9 cellular contexts compared by ENCODE assay signal in the genomic region with DNA sequence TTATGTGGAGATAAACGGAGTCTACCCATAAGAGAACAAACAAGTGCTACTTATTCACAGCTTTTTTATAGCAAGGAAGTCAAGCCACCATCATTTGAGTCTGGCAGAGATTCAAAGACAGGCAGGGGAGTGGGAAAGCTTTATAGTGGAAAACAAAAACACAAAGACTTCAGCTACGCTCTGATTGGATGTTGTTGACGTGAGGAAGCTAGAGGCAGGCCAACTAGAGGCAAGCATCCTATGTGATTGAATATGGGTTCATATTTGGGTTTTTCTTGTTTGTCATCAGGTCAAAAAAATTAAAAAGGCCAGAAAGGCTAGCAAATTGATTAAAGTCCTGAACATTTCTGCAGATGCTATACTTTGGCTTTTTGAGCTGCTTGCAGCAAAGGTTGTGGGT. TPM values are rescaled to one million over a fixed set of nuclear protein-coding genes. Genes with fewer than 3 reads are reported as not detected.
DNase-seq lines count a peak whose midpoint lies in the region; TF ChIP-seq lines count a peak whose summit lies in the region.
"Had no signal": no experiment of that assay in that cellular context is flagged by ENCODE, and none has a peak within 500 bp of the region (broad histone marks: within the 10 kb centered on the region; RNA-seq: fewer than 3 reads in every experiment).

No MANE protein-coding gene starts in this region.

- H3K9me3 ChIP-seq in DOHH2 (ENCODE audit: control insufficient read depth, insufficient read depth, low read length) (no peaks in the 10 kb centered on the region), MG63 (no peaks in the 10 kb centered on the region), right atrium auricular region (peaks cover 0 to 15% of the 10 kb centered on the region in 2 donors)
- H3K9me3 ChIP-seq: Peyer's patch had no signal

- H3K4me1 ChIP-seq in DOHH2 (ENCODE audit: control insufficient read depth, low read length) (no peaks in the 10 kb centered on the region), right atrium auricular region (no peaks in the 10 kb centered on the region)
- H3K4me1 ChIP-seq: Peyer's patch had no signal

- CTCF ChIA-PET in HEK293T (lab: Yijun Ruan, JAX) = interaction anchor here (0.6 to 1.2 kb wide), 2 partner anchors 45 to 264 kb away, joined by 3 to 4 read pairs; no protein-coding TSS in a partner anchor

- no peaks in the 10 kb centered on the region for H3F3A ChIP-seq in DOHH2 (ENCODE audit: control insufficient read depth, insufficient read depth)

- peaks cover 6% of the 10 kb centered on the region for H3K36me3 Mint-ChIP-seq in neural crest cell (ENCODE audit: low read depth)

- H4K20me1 ChIP-seq in DOHH2 (ENCODE audit: control insufficient read depth, insufficient read depth, low read depth, low read length) = no peaks in the 10 kb centered on the region

- H3K9me2 ChIP-seq in DOHH2 (replicated peaks; ENCODE audit: control insufficient read depth, low read length) = no peaks in the 10 kb centered on the region

- H3K4me2 ChIP-seq in DOHH2 (ENCODE audit: low read length) = peak overlapping the region; percentile 61; the same call in 1 of the 2 replicates

- DNase-seq in MG63 (no peak), brain microvascular endothelial cell (peak; percentile 5), neural crest cell (ENCODE audit: low read depth, low spot score) (no peak), OCI-M1 (lab: John Stamatoyannopoulos, UW) (no peak), right atrium auricular region (ENCODE audit: low spot score) (no peak), HEK293T (ENCODE audit: extremely low spot score) (no peak)

- H3K4me3 Mint-ChIP-seq in neural crest cell = peak overlapping the region; percentile 93

- no peak overlapping the region; the same call in 1 of the 2 replicates for H3K4me3 ChIP-seq in DOHH2 (ENCODE audit: low read length)
- peak overlapping the region; percentile 64 for H3K4me3 ChIP-seq in MG63
- H3K4me3 ChIP-seq in brain microvascular endothelial cell (ENCODE audit: low read depth, low read length) = peak overlapping the region; percentile 77
- no peak overlapping the region for H3K4me3 ChIP-seq in right atrium auricular region

- H3K27ac Mint-ChIP-seq in neural crest cell (ENCODE audit: unreplicated experiment) = no peak overlapping the region
- H3K27ac Mint-ChIP-seq: activated naive CD4-positive, alpha-beta T cell treated with anti-CD3 and anti-CD28 coated beads for 36 hours had no signal

- H3K27me3 Mint-ChIP-seq in neural crest cell (ENCODE audit: low read depth) = peaks cover 9% of the 10 kb centered on the region

- TF ChIP-seq CTCF in DOHH2 (IDR thresholded peaks at IDR 0.05; ENCODE audit: low read depth, low read length, poor library complexity, severe bottlenecking) (no peak), brain microvascular endothelial cell (IDR thresholded peaks at IDR 0.05; ENCODE audit: low read depth, low read length, missing control alignments) (no peak), neural crest cell (conservative IDR thresholded peaks at IDR 0.05) (no peak), right atrium auricular region (IDR thresholded peaks at IDR 0.05) (no peak)

- H3K9me3 Mint-ChIP-seq in neural crest cell = peaks cover 10% of the 10 kb centered on the region
- H3K9me3 Mint-ChIP-seq: activated naive CD4-positive, alpha-beta T cell treated with anti-CD3 and anti-CD28 coated beads for 36 hours had no signal

- H3K27me3 ChIP-seq in DOHH2 (ENCODE audit: control insufficient read depth, low read length) = 0 out of 2 replicates have a peak, but pooled peaks cover 2% of the 10 kb centered on the region
- no peaks in the 10 kb centered on the region for H3K27me3 ChIP-seq in MG63
- no peaks in the 10 kb centered on the region for H3K27me3 ChIP-seq in brain microvascular endothelial cell (replicated peaks)
- no peaks in the 10 kb centered on the region for H3K27me3 ChIP-seq in right atrium auricular region
- H3K27me3 ChIP-seq: Peyer's patch had no signal

- no peaks in the 10 kb centered on the region for H3K36me3 ChIP-seq in DOHH2 (ENCODE audit: control insufficient read depth, low read length)
- H3K36me3 ChIP-seq in MG63 = peaks cover 11% of the 10 kb centered on the region
- no peaks in the 10 kb centered on the region for H3K36me3 ChIP-seq in brain microvascular endothelial cell (replicated peaks)
- no peaks in the 10 kb centered on the region for H3K36me3 ChIP-seq in right atrium auricular region
- H3K36me3 ChIP-seq: Peyer's patch had no signal

- in situ Hi-C loops in brain microvascular endothelial cell (cut with HindIII; ENCODE audit: low pct_ligation_motif_present, low sequenced_read_pairs) = no loop called here

- H3K4me1 Mint-ChIP-seq in neural crest cell = peaks cover 14% of the 10 kb centered on the region

- no peak overlapping the region for H3K27ac ChIP-seq in DOHH2 (ENCODE audit: low read depth, low read length)
- no peak overlapping the region for H3K27ac ChIP-seq in brain microvascular endothelial cell
- peak overlapping the region in 1 of 2 donors; percentile 90 for H3K27ac ChIP-seq in right atrium auricular region

- POLR2A ChIA-PET in HEK293T (lab: Yijun Ruan, JAX) = interaction anchor here (0.9 to 2.9 kb wide), 2 partner anchors 45 to 67 kb away, joined by 3 to 14 read pairs; a partner anchor contains a TSS

- no peaks in the 10 kb centered on the region for H3K79me2 ChIP-seq in DOHH2 (ENCODE audit: control insufficient read depth, low read length)

TF ChIP-seq in HEK293T, 16 proteins besides CTCF, POLR2A, EP300 and RAD21:
- TF ChIP-seq TARDBP (IDR thresholded peaks at IDR 0.05) = no peak
- no peak for TF ChIP-seq HDGF (IDR thresholded peaks at IDR 0.05; ENCODE audit: borderline replicate concordance)
- TF ChIP-seq SUZ12 (IDR thresholded peaks at IDR 0.05) = no peak
- no peak for TF ChIP-seq CTBP1 (IDR thresholded peaks at IDR 0.05; ENCODE audit: borderline replicate concordance)
- no peak for TF ChIP-seq FOXM1 (IDR thresholded peaks at IDR 0.05; ENCODE audit: borderline replicate concordance)
- no peak for TF ChIP-seq ARNT (IDR thresholded peaks at IDR 0.05)
- TF ChIP-seq SP1 (IDR thresholded peaks at IDR 0.05) = no peak
- TF ChIP-seq LEF1 (IDR thresholded peaks at IDR 0.05; ENCODE audit: borderline replicate concordance) = no peak
- TF ChIP-seq L3MBTL2 (conservative IDR thresholded peaks at IDR 0.05) = no peak
- no peak for TF ChIP-seq ZNF384 (IDR thresholded peaks at IDR 0.05)
- no peak for TF ChIP-seq ELF4 (IDR thresholded peaks at IDR 0.05)
- no peak for TF ChIP-seq FOXK2 (IDR thresholded peaks at IDR 0.05)
- TF ChIP-seq BHLHE40 (IDR thresholded peaks at IDR 0.05; ENCODE audit: borderline replicate concordance) = no peak
- no peak for TF ChIP-seq NFRKB (IDR thresholded peaks at IDR 0.05)
- TF ChIP-seq, protein P1, sequence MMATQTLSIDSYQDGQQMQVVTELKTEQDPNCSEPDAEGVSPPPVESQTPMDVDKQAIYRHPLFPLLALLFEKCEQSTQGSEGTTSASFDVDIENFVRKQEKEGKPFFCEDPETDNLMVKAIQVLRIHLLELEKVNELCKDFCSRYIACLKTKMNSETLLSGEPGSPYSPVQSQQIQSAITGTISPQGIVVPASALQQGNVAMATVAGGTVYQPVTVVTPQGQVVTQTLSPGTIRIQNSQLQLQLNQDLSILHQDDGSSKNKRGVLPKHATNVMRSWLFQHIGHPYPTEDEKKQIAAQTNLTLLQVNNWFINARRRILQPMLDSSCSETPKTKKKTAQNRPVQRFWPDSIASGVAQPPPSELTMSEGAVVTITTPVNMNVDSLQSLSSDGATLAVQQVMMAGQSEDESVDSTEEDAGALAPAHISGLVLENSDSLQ (IDR thresholded peaks at IDR 0.05) = no peak
- TF ChIP-seq FOXA1 (IDR thresholded peaks at IDR 0.05) = no peak

RNA-seq across cellular contexts. Expression of a gene that starts 0.7 kb away (rescaled TPM):
- 12.9 and 22.8 TPM in 2 replicates for total RNA-seq in MG63 (2014; rRNA removed; shearing (Covaris generic); ENCODE audit: low replicate concordance)
- total RNA-seq in neural crest cell = 46.5 and 51.7 TPM in 2 replicates
- 10 to 100 TPM; 75.3 to 78.0 TPM for total RNA-seq in right atrium auricular region

RNA-seq across cellular contexts. Expression of a gene that starts 23.2 kb away (rescaled TPM):
- 1.0 TPM in 1 of 2 replicates, not detected in the other for total RNA-seq in MG63 (2014; rRNA removed; shearing (Covaris generic); ENCODE audit: low replicate concordance)
- total RNA-seq in neural crest cell = 10.0 and 11.1 TPM in 2 replicates
- 10 to 100 TPM; 31.2 to 47.5 TPM for total RNA-seq in right atrium auricular region

RNA-seq across cellular contexts. Expression of a gene that starts 44.2 kb away (rescaled TPM):
- total RNA-seq in MG63 (2014; rRNA removed; shearing (Covaris generic); ENCODE audit: low replicate concordance) = 25.0 and 63.8 TPM in 2 replicates
- total RNA-seq in neural crest cell (12.2 and 13.0 TPM in 2 replicates), right atrium auricular region (10 to 100 TPM; 39.1 to 48.2 TPM)

Comparison
In these comparisons a context has a peak if more than half of its experiments do, and no peak if none do; other contexts are left out.
1. H3K4me3 ChIP-seq: peak in MG63 (single experiment) and brain microvascular endothelial cell (single experiment); none in DOHH2 (single experiment) and right atrium auricular region (0 of 2).